ENCODE assay signal across 13 cellular contexts in genomic region chr18:10015288-10015701, GRCh38.
DNase-seq lines count a peak whose midpoint lies in the region; ATAC-seq, FAIRE-seq and TF ChIP-seq lines count a peak whose summit lies in the region.
"Had no signal": no experiment of that assay in that cellular context is flagged by ENCODE, and none has a peak within 500 bp of the region (broad histone marks: within the 10 kb centered on the region; RNA-seq: fewer than 3 reads in every experiment).

No MANE protein-coding gene starts in this region.

- H3K9me3 Mint-ChIP-seq in type B pancreatic cell, result peaks cover 5% of the 10 kb centered on the region
- H3K9me3 Mint-ChIP-seq: brain had no signal

- no peak for ATAC-seq in HG02938 (IDR thresholded peaks at IDR 0.05; ENCODE audit: unreplicated experiment)
- ATAC-seq in HG03469 (IDR thresholded peaks at IDR 0.05; ENCODE audit: unreplicated experiment), result no peak

- H3K4me3 Mint-ChIP-seq in type B pancreatic cell, result peak overlapping the region; percentile 70
- H3K4me3 Mint-ChIP-seq: brain had no signal

- peak; percentile 40 for DNase-seq in HuH-7.5 (ENCODE audit: low spot score)
- peak; percentile 16 for DNase-seq in dedifferentiated amniotic fluid mesenchymal stem cell (ENCODE audit: extremely low spot score)
- DNase-seq in kidney tubule cell (ENCODE audit: low spot score), result peak; percentile 71
- no peak for DNase-seq in type B pancreatic cell (ENCODE audit: extremely low spot score, unreplicated experiment)
- DNase-seq in SW 1271 (lab: John Stamatoyannopoulos, UW), result no peak
- no peak for DNase-seq in D721Med (ENCODE audit: insufficient read length, low spot score)
- DNase-seq: activated T-cell treated with anti-CD3 and anti-CD28 coated beads for 4 hours, H7, small intestine had no signal

- peaks cover 1% of the 10 kb centered on the region for H3K27me3 Mint-ChIP-seq in type B pancreatic cell
- H3K27me3 Mint-ChIP-seq: brain had no signal

- no peak for FAIRE-seq in D721Med (lab: Jason Lieb, UNC)
- FAIRE-seq: small intestine, TTC549 had no signal

- peaks cover 3% of the 10 kb centered on the region for H3K36me3 Mint-ChIP-seq in type B pancreatic cell
- H3K36me3 Mint-ChIP-seq: brain had no signal

- peaks cover 29% of the 10 kb centered on the region for H3K4me1 Mint-ChIP-seq in type B pancreatic cell (ENCODE audit: unreplicated experiment)

- H3K27ac Mint-ChIP-seq in type B pancreatic cell, result peak overlapping the region; percentile 83

- TF ChIP-seq CTCF in type B pancreatic cell (conservative IDR thresholded peaks at IDR 0.05) (no peak), D721Med (IDR thresholded peaks at IDR 0.05; ENCODE audit: insufficient read depth, missing control alignments) (no peak)

Comparison
In these comparisons a context has a peak if more than half of its experiments do, and no peak if none do; other contexts are left out.
1. DNase-seq: peak in HuH-7.5 (single experiment), dedifferentiated amniotic fluid mesenchymal stem cell (single experiment) and kidney tubule cell (single experiment); none in type B pancreatic cell (single experiment), SW 1271 (0 of 2) and D721Med (single experiment).